Comparison of ENCODE assay signal across 10 cellular contexts in genomic region chr15:67685008-67685599, GRCh38.
DNase-seq lines count a peak whose midpoint lies in the region; ATAC-seq and TF ChIP-seq lines count a peak whose summit lies in the region.
"Had no signal": no experiment of that assay in that cellular context is flagged by ENCODE, and none has a peak within 500 bp of the region (broad histone marks: within the 10 kb centered on the region; RNA-seq: fewer than 3 reads in every experiment).

No MANE protein-coding gene starts in this region.

- in situ Hi-C loops in SK-MEL-5 (cut with HindIII; ENCODE audit: low pct_unique_long_range_greater_than_20kb, low sequenced_read_pairs): no loop called here

- H3K27ac Mint-ChIP-seq in CD4-positive, alpha-beta memory T cell: no peak overlapping the region
- no peak overlapping the region for H3K27ac Mint-ChIP-seq in activated CD4-positive, alpha-beta memory T cell treated with anti-CD3 and anti-CD28 coated beads for 36 hours
- H3K27ac Mint-ChIP-seq: activated T-helper 2 cell treated with anti-CD3 and anti-CD28 coated beads, Interferon-gamma antibody, Interleukin-2, Interleukin-4, amounts not matched to agents 10 μg/mL and 5 μg/mL and 100 μg/mL, durations not matched to agents 14 hours and 24 hours and 36 hours had no signal

- intact Hi-C loops in CD4-positive, alpha-beta memory T cell (cut with micrococcal nuclease): no loop called here
- intact Hi-C loops in tibial artery (cut with DNase I; ENCODE audit: low total_unique reads): no loop called here
- intact Hi-C loops in activated CD4-positive, alpha-beta memory T cell treated with anti-CD3 and anti-CD28 coated beads for 36 hours (cut with micrococcal nuclease): no loop called here

- CTCF ChIA-PET in CD4-positive, alpha-beta memory T cell (lab: Charles Lee; ENCODE audit: partially characterized antibody): interaction anchor here (1.9 kb wide), 1 partner anchor 228 kb away, joined by 5 read pairs; no protein-coding TSS in a partner anchor
- CTCF ChIA-PET in activated CD4-positive, alpha-beta memory T cell treated with anti-CD3 and anti-CD28 coated beads for 36 hours (lab: Charles Lee): no interaction called here

- H3K36me3 ChIP-seq in CD4-positive, alpha-beta memory T cell (ENCODE audit: insufficient read depth, low read length): no peaks in the 10 kb centered on the region
- H3K36me3 ChIP-seq in tibial artery: peaks cover 0 to 17% (median 7%) of the 10 kb centered on the region in 3 donors
- H3K36me3 ChIP-seq: gastrocnemius medialis had no signal

- H3K27me3 Mint-ChIP-seq in CD4-positive, alpha-beta memory T cell: no peaks in the 10 kb centered on the region
- no peaks in the 10 kb centered on the region for H3K27me3 Mint-ChIP-seq in activated CD4-positive, alpha-beta memory T cell treated with anti-CD3 and anti-CD28 coated beads for 36 hours

- H3K4me1 ChIP-seq in CD4-positive, alpha-beta memory T cell (ENCODE audit: insufficient read depth, low read length): no peaks in the 10 kb centered on the region
- no peaks in the 10 kb centered on the region for H3K4me1 ChIP-seq in tibial artery
- H3K4me1 ChIP-seq: gastrocnemius medialis had no signal

- peaks cover 0 to 12% of the 10 kb centered on the region in 2 donors for H3K9me3 ChIP-seq in CD4-positive, alpha-beta memory T cell (ENCODE audit: control insufficient read depth in 1 of 2, low read length in 2 of 2)
- peaks cover 0 to 31% (median 15%) of the 10 kb centered on the region in 3 donors for H3K9me3 ChIP-seq in tibial artery

- peak in 3 of 5 donors; percentile 1 to 5 (median 5) for DNase-seq in CD4-positive, alpha-beta memory T cell
- DNase-seq in HFF-Myc (ENCODE audit: extremely low read depth, low read depth) (peak; percentile 14), SK-MEL-5 (ENCODE audit: low read depth, low spot score) (peak; percentile 55), fibroblast of villous mesenchyme (ENCODE audit: low read depth) (peak; percentile 42), tibial artery (no peak), coronary artery (ENCODE audit: low spot score) (no peak)
- no peak for DNase-seq in activated CD4-positive, alpha-beta memory T cell treated with anti-CD3 and anti-CD28 coated beads for 36 hours
- DNase-seq: gastrocnemius medialis had no signal

- no peaks in the 10 kb centered on the region for H3K27me3 ChIP-seq in CD4-positive, alpha-beta memory T cell (ENCODE audit: insufficient read depth, low read length)
- H3K27me3 ChIP-seq in tibial artery: no peaks in the 10 kb centered on the region
- H3K27me3 ChIP-seq: gastrocnemius medialis had no signal

- no peak overlapping the region for H3K4me3 ChIP-seq in CD4-positive, alpha-beta memory T cell (ENCODE audit: low read length in 2 of 2)
- H3K4me3 ChIP-seq in HFF-Myc (replicated peaks; ENCODE audit: low read depth, low read length) (no peak overlapping the region), fibroblast of villous mesenchyme (ENCODE audit: low read depth, low read length) (no peak overlapping the region), tibial artery (no peak overlapping the region), coronary artery (no peak overlapping the region)
- H3K4me3 ChIP-seq: gastrocnemius medialis had no signal

- no peak overlapping the region for H3K4me3 Mint-ChIP-seq in CD4-positive, alpha-beta memory T cell
- no peak overlapping the region for H3K4me3 Mint-ChIP-seq in activated CD4-positive, alpha-beta memory T cell treated with anti-CD3 and anti-CD28 coated beads for 36 hours

- no peak for TF ChIP-seq CTCF in HFF-Myc (IDR thresholded peaks at IDR 0.05; ENCODE audit: low read depth, low read length, missing control alignments)
- no peak for TF ChIP-seq CTCF in fibroblast of villous mesenchyme (IDR thresholded peaks at IDR 0.05; ENCODE audit: insufficient read depth, low read depth, low read length)
- TF ChIP-seq CTCF in tibial artery (IDR thresholded peaks at IDR 0.05): no peak
- no peak for TF ChIP-seq CTCF in coronary artery (IDR thresholded peaks at IDR 0.05)

- peaks cover 2 to 34% (median 22%) of the 10 kb centered on the region in 8 donors for H3K9me3 Mint-ChIP-seq in CD4-positive, alpha-beta memory T cell
- H3K9me3 Mint-ChIP-seq in activated CD4-positive, alpha-beta memory T cell treated with anti-CD3 and anti-CD28 coated beads for 36 hours: peaks cover 28% of the 10 kb centered on the region

- POLR2A ChIA-PET in CD4-positive, alpha-beta memory T cell (lab: Charles Lee; ENCODE audit: partially characterized antibody): no interaction called here
- POLR2A ChIA-PET in activated CD4-positive, alpha-beta memory T cell treated with anti-CD3 and anti-CD28 coated beads for 36 hours (lab: Charles Lee): no interaction called here

- no peak for ATAC-seq in GM18517 (IDR thresholded peaks at IDR 0.05; ENCODE audit: unreplicated experiment)
- ATAC-seq: gastrocnemius medialis had no signal

- H3K4me1 Mint-ChIP-seq in CD4-positive, alpha-beta memory T cell: no peaks in the 10 kb centered on the region
- H3K4me1 Mint-ChIP-seq in activated CD4-positive, alpha-beta memory T cell treated with anti-CD3 and anti-CD28 coated beads for 36 hours (ENCODE audit: low read depth): no peaks in the 10 kb centered on the region

- peaks cover 26 to 60% of the 10 kb centered on the region in 2 donors for H3K36me3 Mint-ChIP-seq in CD4-positive, alpha-beta memory T cell
- peaks cover 33% of the 10 kb centered on the region for H3K36me3 Mint-ChIP-seq in activated CD4-positive, alpha-beta memory T cell treated with anti-CD3 and anti-CD28 coated beads for 36 hours

- no peak overlapping the region for H3K27ac ChIP-seq in CD4-positive, alpha-beta memory T cell (ENCODE audit: low read depth, low read length)
- H3K27ac ChIP-seq in tibial artery (no peak overlapping the region), coronary artery (no peak overlapping the region)
- H3K27ac ChIP-seq: gastrocnemius medialis had no signal

Comparison
In these comparisons a context has a peak if more than half of its experiments do, and no peak if none do; other contexts are left out.
1. DNase-seq: peak in CD4-positive, alpha-beta memory T cell (3 of 5), HFF-Myc (single experiment), SK-MEL-5 (single experiment) and fibroblast of villous mesenchyme (single experiment); none in tibial artery (0 of 2), activated CD4-positive, alpha-beta memory T cell treated with anti-CD3 and anti-CD28 coated beads for 36 hours (single experiment) and coronary artery (single experiment).